Comparison of ENCODE assay signal across 8 cellular contexts in genomic region chr17:43020789-43021738, GRCh38. TPM values are rescaled to one million over a fixed set of nuclear protein-coding genes. Genes with fewer than 3 reads are reported as not detected.
DNase-seq lines count a peak whose midpoint lies in the region; ATAC-seq and TF ChIP-seq lines count a peak whose summit lies in the region.

No MANE protein-coding gene starts in this region.

- H3K4me3 ChIP-seq in AG04450 (ENCODE audit: low read depth, low read length) (peak overlapping the region; percentile 97), GM12864 (ENCODE audit: low read depth, low read length) (peak overlapping the region; percentile 82), neuron (ENCODE audit: low read length) (peak overlapping the region; percentile 86)

- peaks cover 2% of the 10 kb centered on the region for H3K36me3 ChIP-seq in neuron (ENCODE audit: insufficient read depth, low read length)

- H3K9me3 Mint-ChIP-seq in activated naive CD8-positive, alpha-beta T cell treated with anti-CD3 and anti-CD28 coated beads, Interleukin-2, amount 10 ng/mL, durations not matched to agents 7 days and 5 days: no peaks in the 10 kb centered on the region

- CTCF ChIA-PET in AG04450 (lab: Charles Lee): no interaction called here

- H3K4me1 Mint-ChIP-seq in activated naive CD8-positive, alpha-beta T cell treated with anti-CD3 and anti-CD28 coated beads, Interleukin-2, amount 10 ng/mL, durations not matched to agents 7 days and 5 days: peaks cover 28% of the 10 kb centered on the region

- H3K27me3 ChIP-seq in AG04450 (ENCODE audit: control insufficient read depth, insufficient read depth, low read length) (peaks cover 2% of the 10 kb centered on the region), neuron (ENCODE audit: insufficient read depth, low read length) (no peaks in the 10 kb centered on the region)

- TF ChIP-seq CTCF in AG04450 (IDR thresholded peaks at IDR 0.05; ENCODE audit: low read depth, low read length) (no peak), GM12864 (IDR thresholded peaks at IDR 0.05; ENCODE audit: low read depth, low read length, missing control alignments) (no peak)

- H3K4me3 Mint-ChIP-seq in activated naive CD8-positive, alpha-beta T cell treated with anti-CD3 and anti-CD28 coated beads, Interleukin-2, amount 10 ng/mL, durations not matched to agents 7 days and 5 days: peak overlapping the region; percentile 84

- H2AFZ ChIP-seq in neuron (ENCODE audit: low read depth, low read length): peak overlapping the region; percentile 65

- H3K36me3 Mint-ChIP-seq in activated naive CD8-positive, alpha-beta T cell treated with anti-CD3 and anti-CD28 coated beads, Interleukin-2, amount 10 ng/mL, durations not matched to agents 7 days and 5 days: peaks cover 2% of the 10 kb centered on the region

- POLR2A ChIA-PET in AG04450 (lab: Yijun Ruan, JAX): interaction anchor here (0.5 to 2.3 kb wide), 7 partner anchors 14 to 485 kb away, joined by 3 to 12 read pairs (median 4); partner anchors contain the start of genes IFI35, NBR1 and RPL27
- POLR2A ChIA-PET in activated naive CD8-positive, alpha-beta T cell treated with anti-CD3 and anti-CD28 coated beads, Interleukin-2, amount 10 ng/mL, durations not matched to agents 7 days and 5 days (lab: Charles Lee): interaction anchor here (1.4 to 2.0 kb wide), 3 partner anchors 15 to 148 kb away, joined by 5 to 13 read pairs (median 5); partner anchors contain the start of genes IFI35 and RPL27

- no peak for DNase-seq in AG04450 (ENCODE audit: low read depth, low spot score)
- no peak for DNase-seq in GM12864 (ENCODE audit: low read depth)
- peak; percentile 67 for DNase-seq in NCI-H748 (lab: John Stamatoyannopoulos, UW; ENCODE audit: unreplicated experiment)
- DNase-seq in activated naive CD8-positive, alpha-beta T cell treated with anti-CD3 and anti-CD28 coated beads, Interleukin-2, amount 10 ng/mL, durations not matched to agents 7 days and 5 days: no peak
- DNase-seq in glomerular visceral epithelial cell (ENCODE audit: extremely low spot score): peak; percentile 83

- ATAC-seq in activated naive CD8-positive, alpha-beta T cell treated with anti-CD3 and anti-CD28 coated beads, Interleukin-2, amount 10 ng/mL, durations not matched to agents 7 days and 5 days (ENCODE audit: low read depth): no peak
- no peak for ATAC-seq in GM21737 (IDR thresholded peaks at IDR 0.05; ENCODE audit: unreplicated experiment)
- ATAC-seq in HG02938 (IDR thresholded peaks at IDR 0.05; ENCODE audit: unreplicated experiment): no peak

- H3K9me3 ChIP-seq in AG04450 (ENCODE audit: control insufficient read depth, insufficient read depth, low read length) (no peaks in the 10 kb centered on the region; the same call in 1 of the 2 replicates), neuron (ENCODE audit: low read length) (no peaks in the 10 kb centered on the region)

- peaks cover 58% of the 10 kb centered on the region for H3K4me1 ChIP-seq in neuron (ENCODE audit: insufficient read depth, low read length)

- H3K27ac ChIP-seq in AG04450 (ENCODE audit: low read depth, low read length): peak overlapping the region; percentile 78

- peaks cover 14% of the 10 kb centered on the region for H3K27me3 Mint-ChIP-seq in activated naive CD8-positive, alpha-beta T cell treated with anti-CD3 and anti-CD28 coated beads, Interleukin-2, amount 10 ng/mL, durations not matched to agents 7 days and 5 days

- H3K27ac Mint-ChIP-seq in activated naive CD8-positive, alpha-beta T cell treated with anti-CD3 and anti-CD28 coated beads, Interleukin-2, amount 10 ng/mL, durations not matched to agents 7 days and 5 days: peak overlapping the region; percentile 25

RNA-seq across cellular contexts. Expression of gene VAT1, which starts 1.1 kb away (rescaled TPM):
- polyA plus RNA-seq in AG04450 (2011; rRNA removed): 228 and 236 TPM in 2 replicates
- 413 and 536 TPM in 2 replicates for polyA minus RNA-seq in AG04450 (2011; rRNA and poly(A)+ RNA removed)
- total RNA-seq in activated naive CD8-positive, alpha-beta T cell treated with anti-CD3 and anti-CD28 coated beads, Interleukin-2, amount 10 ng/mL, durations not matched to agents 7 days and 5 days: 10 to 100 TPM; 24.4 to 34.0 TPM

RNA-seq across cellular contexts. Expression of gene RND2, which starts 4.0 kb away (rescaled TPM):
- polyA plus RNA-seq in AG04450 (2011; rRNA removed): 1.7 and 2.1 TPM in 2 replicates
- polyA minus RNA-seq in AG04450 (2011; rRNA and poly(A)+ RNA removed): 1.1 and 1.3 TPM in 2 replicates
- under 1 TPM in 1 of 2 experiments, not detected in 1; 0.14 TPM for total RNA-seq in activated naive CD8-positive, alpha-beta T cell treated with anti-CD3 and anti-CD28 coated beads, Interleukin-2, amount 10 ng/mL, durations not matched to agents 7 days and 5 days

RNA-seq across cellular contexts. Expression of gene IFI35, which starts 14.5 kb away (rescaled TPM):
- 24.1 and 25.7 TPM in 2 replicates for polyA plus RNA-seq in AG04450 (2011; rRNA removed)
- 15.7 and 24.7 TPM in 2 replicates for polyA minus RNA-seq in AG04450 (2011; rRNA and poly(A)+ RNA removed)
- total RNA-seq in activated naive CD8-positive, alpha-beta T cell treated with anti-CD3 and anti-CD28 coated beads, Interleukin-2, amount 10 ng/mL, durations not matched to agents 7 days and 5 days: 10 to 100 TPM; 92.7 to 99.2 TPM

RNA-seq across cellular contexts. Expression of gene RPL27, which starts 22.8 kb away (rescaled TPM):
- 4,202 and 4,485 TPM in 2 replicates for polyA plus RNA-seq in AG04450 (2011; rRNA removed)
- 1,483 and 2,105 TPM in 2 replicates for polyA minus RNA-seq in AG04450 (2011; rRNA and poly(A)+ RNA removed)
- total RNA-seq in activated naive CD8-positive, alpha-beta T cell treated with anti-CD3 and anti-CD28 coated beads, Interleukin-2, amount 10 ng/mL, durations not matched to agents 7 days and 5 days: 1,000 to 10,000 TPM; 1,039 to 1,066 TPM

RNA-seq across cellular contexts. Expression of gene RUNDC1, which starts 40.7 kb away (rescaled TPM):
- polyA plus RNA-seq in AG04450 (2011; rRNA removed): 8.7 and 9.4 TPM in 2 replicates
- polyA minus RNA-seq in AG04450 (2011; rRNA and poly(A)+ RNA removed): 7.4 and 9.2 TPM in 2 replicates
- 10 to 100 TPM; 16.5 to 17.8 TPM for total RNA-seq in activated naive CD8-positive, alpha-beta T cell treated with anti-CD3 and anti-CD28 coated beads, Interleukin-2, amount 10 ng/mL, durations not matched to agents 7 days and 5 days

Comparison
In these comparisons a context has a peak if more than half of its experiments do, and no peak if none do; other contexts are left out.
1. DNase-seq: peak in NCI-H748 (single experiment) and glomerular visceral epithelial cell (single experiment); none in AG04450 (single experiment), GM12864 (single experiment) and activated naive CD8-positive, alpha-beta T cell treated with anti-CD3 and anti-CD28 coated beads, Interleukin-2, amount 10 ng/mL, durations not matched to agents 7 days and 5 days (single experiment).
2. Peak in every context shown above with its lines, with median percentiles within 50 percentile points of each other: H3K4me3 ChIP-seq.